Comparison of ENCODE assay signal across 8 cellular contexts in genomic region chr15:44501768-44502366, GRCh38. TPM values are rescaled to one million over a fixed set of nuclear protein-coding genes. Genes with fewer than 3 reads are reported as not detected.
A peak's percentile ranks its signal among the peaks of the same experiment; 100 is the strongest.
DNase-seq lines count a peak whose midpoint lies in the region; ATAC-seq and TF ChIP-seq lines count a peak whose summit lies in the region.

No MANE protein-coding gene starts in this region.

- H3K27ac ChIP-seq in DND-41 (ENCODE audit: low read length) (no peak overlapping the region), psoas muscle (no peak overlapping the region)

- intact Hi-C loops in psoas muscle (cut with DNase I): loop anchor here (10.0 kb wide), 1 partner anchor 217 kb away; the partner anchor contains the start of gene GOLM2 (in 2 of the 2)

- no peak overlapping the region for H3K9ac ChIP-seq in DND-41 (ENCODE audit: low read depth, low read length)

- H3K4me1 ChIP-seq in DND-41 (ENCODE audit: insufficient read depth, low read length): no peaks in the 10 kb centered on the region
- no peaks in the 10 kb centered on the region for H3K4me1 ChIP-seq in psoas muscle

- no peaks in the 10 kb centered on the region; the same call in 1 of the 2 replicates for H4K20me1 ChIP-seq in DND-41 (ENCODE audit: insufficient read depth, low read length)

- peaks cover 15% of the 10 kb centered on the region; the same call in 1 of the 2 replicates for H3K79me2 ChIP-seq in DND-41 (ENCODE audit: insufficient read depth, low read length)

- TF ChIP-seq CTCF in DND-41 (IDR thresholded peaks at IDR 0.05; ENCODE audit: borderline replicate concordance, extremely low read depth, low read length, poor library complexity, severe bottlenecking) (peak; percentile 67), fibroblast of the aortic adventitia (IDR thresholded peaks at IDR 0.05; ENCODE audit: insufficient read depth, low read length) (peak; percentile 70), psoas muscle (IDR thresholded peaks at IDR 0.05) (peak; percentile 66)

- no peak overlapping the region for H2AFZ ChIP-seq in DND-41 (ENCODE audit: low read depth, low read length)

- WGBS in psoas muscle, 3 donors: 77 to 84% (median 80%) methylated on average over 3 of the region's 3 CpGs

- no peak for DNase-seq in DND-41
- peak; percentile 24 for DNase-seq in HS-5 (ENCODE audit: low read depth)
- peak; percentile 43 for DNase-seq in SW480 (ENCODE audit: low spot score)
- peak; percentile 68 for DNase-seq in fibroblast of the aortic adventitia (ENCODE audit: low read depth)
- no peak for DNase-seq in psoas muscle
- DNase-seq in effector CD8-positive, alpha-beta T cell (lab: John Stamatoyannopoulos, UW): no peak

- H3K4me3 ChIP-seq in DND-41 (ENCODE audit: low read depth in 1 of 2, low read length in 2 of 2): no peak overlapping the region
- no peak overlapping the region for H3K4me3 ChIP-seq in fibroblast of the aortic adventitia (ENCODE audit: low read depth, low read length)
- no peak overlapping the region for H3K4me3 ChIP-seq in psoas muscle

- H3K36me3 ChIP-seq in DND-41 (ENCODE audit: insufficient read depth, low read length) (peaks cover 79% of the 10 kb centered on the region), psoas muscle (ENCODE audit: insufficient read depth in 1 of 2, low read depth in 1 of 2) (peaks cover 0 to 57% of the 10 kb centered on the region in 2 donors)

- no peak overlapping the region for H3K4me2 ChIP-seq in DND-41 (ENCODE audit: insufficient read depth, low read length)

- ATAC-seq in DND-41 (ENCODE audit: insufficient read depth, low read depth): peak; percentile 76
- peak; percentile 32 to 79 (median 62) for ATAC-seq in psoas muscle
- no peak for ATAC-seq in HG03039 (IDR thresholded peaks at IDR 0.05; ENCODE audit: unreplicated experiment)
- ATAC-seq in GM18511 (IDR thresholded peaks at IDR 0.05; ENCODE audit: unreplicated experiment): no peak

- H3K9me3 ChIP-seq in DND-41 (ENCODE audit: insufficient read depth, low read length, severe bottlenecking) (no peaks in the 10 kb centered on the region), psoas muscle (no peaks in the 10 kb centered on the region)

- H3K27me3 ChIP-seq in DND-41 (ENCODE audit: insufficient read depth, low read length, poor library complexity) (no peaks in the 10 kb centered on the region), psoas muscle (ENCODE audit: insufficient read depth in 3 of 3, low read length in 2 of 3) (no peaks in the 10 kb centered on the region)

RNA-seq across cellular contexts. Expression of gene EIF3J, which starts 35.1 kb away (rescaled TPM):
- 36.7 and 62.9 TPM in 2 replicates for total RNA-seq in fibroblast of the aortic adventitia (ENCODE audit: low replicate concordance)
- 100 to 1,000 TPM; 123 to 233 (median 201) TPM for total RNA-seq in psoas muscle
- 100 to 1,000 TPM; 162 to 238 (median 213) TPM for polyA plus RNA-seq in psoas muscle

Comparison
In these comparisons a context has a peak if more than half of its experiments do, and no peak if none do; other contexts are left out.
1. ATAC-seq: peak in DND-41 (single experiment) and psoas muscle (4 of 4); none in HG03039 (single experiment) and GM18511 (single experiment).
2. DNase-seq: peak in HS-5 (single experiment), SW480 (single experiment) and fibroblast of the aortic adventitia (single experiment); none in DND-41 (single experiment), psoas muscle (0 of 2) and effector CD8-positive, alpha-beta T cell (single experiment).
3. Peak in every context shown above with its lines, with median percentiles within 50 percentile points of each other: CTCF ChIP-seq.